ENCODE assay signal across 11 cellular contexts in the genomic region with DNA sequence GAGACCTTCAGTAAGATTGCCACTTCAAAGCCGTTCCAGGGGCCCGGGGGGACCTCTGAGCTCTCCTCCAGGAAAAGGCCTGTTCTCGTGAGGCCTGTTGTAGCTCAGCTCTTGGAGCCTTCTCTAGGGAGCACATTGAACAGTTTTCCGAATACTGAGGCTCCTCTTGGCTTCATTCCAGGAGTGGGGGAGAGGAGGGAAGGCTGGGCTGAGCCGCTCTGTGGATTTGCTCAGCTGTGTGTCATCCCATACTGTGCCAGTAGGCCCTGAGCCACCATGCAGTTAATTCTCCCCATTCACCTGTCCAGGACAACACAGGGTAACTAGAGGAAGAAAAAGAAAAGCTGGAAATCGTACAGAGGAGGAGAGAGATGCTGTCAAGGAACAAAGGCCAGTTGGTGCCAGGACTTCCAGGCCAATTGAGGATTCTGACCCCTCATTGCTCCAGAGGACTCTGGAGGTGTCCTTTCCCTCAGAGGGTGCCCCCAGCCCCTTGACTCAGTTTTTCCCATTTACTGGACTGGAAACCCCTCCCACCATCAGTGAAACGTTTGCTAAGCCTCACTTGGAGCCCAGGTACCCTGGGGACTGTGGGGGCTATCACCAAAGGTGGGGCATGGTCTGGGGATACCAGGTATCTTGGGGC. TPM values are rescaled to one million over a fixed set of nuclear protein-coding genes. Genes with fewer than 3 reads are reported as not detected.
A peak's percentile ranks its signal among the peaks of the same experiment; 100 is the strongest.
DNase-seq lines count a peak whose midpoint lies in the region; ATAC-seq and TF ChIP-seq lines count a peak whose summit lies in the region.
"Had no signal": no experiment of that assay in that cellular context is flagged by ENCODE, and none has a peak within 500 bp of the region (broad histone marks: within the 10 kb centered on the region; RNA-seq: fewer than 3 reads in every experiment).

No MANE protein-coding gene starts in this region.

- H3K4me2 ChIP-seq in fibroblast of lung (ENCODE audit: extremely low read depth, insufficient read depth, low read length) (no peak overlapping the region), osteoblast (ENCODE audit: insufficient read depth, low read length) (peak overlapping the region; percentile 34)

- H3K27ac ChIP-seq in fibroblast of lung (ENCODE audit: insufficient read depth, low read length) (no peak overlapping the region), osteoblast (ENCODE audit: low read depth, low read length) (peak overlapping the region; percentile 81)

- no peaks in the 10 kb centered on the region for H3K36me3 ChIP-seq in fibroblast of lung (ENCODE audit: control insufficient read depth, insufficient read depth, low read length)
- H3K36me3 ChIP-seq in osteoblast (ENCODE audit: insufficient read depth, low read length) = no peaks in the 10 kb centered on the region

- no peak overlapping the region for H3K9ac ChIP-seq in fibroblast of lung (ENCODE audit: insufficient read depth, low read length)

- DNase-seq in COLO668 (lab: John Stamatoyannopoulos, UW; ENCODE audit: unreplicated experiment) (peak; percentile 69), NCI-H82 (lab: John Stamatoyannopoulos, UW) (peak; percentile 71), fibroblast of lung (ENCODE audit: low read depth in 2 of 2) (peak; percentile 70 to 76), osteoblast (ENCODE audit: insufficient read length, low spot score, missing footprints) (peak; percentile 84), NOMO-1 (lab: John Stamatoyannopoulos, UW; ENCODE audit: unreplicated experiment in 2 of 2) (no peak), SW480 (ENCODE audit: low spot score) (no peak), OCI-M2 (lab: John Stamatoyannopoulos, UW; ENCODE audit: unreplicated experiment) (no peak)
- DNase-seq: activated B cell treated with CpG ODN at 0.5 μM for 24 hours; stimulated activated naive CD8-positive, alpha-beta T cell treated with anti-CD3 and anti-CD28 coated beads, Interleukin-15, Interleukin-2, amounts not matched to agents 100 U/mL and 50 U/mL, for 24 hours had no signal

- peaks cover 35% of the 10 kb centered on the region for H3K4me1 ChIP-seq in fibroblast of lung (ENCODE audit: control insufficient read depth, extremely low read depth, insufficient read depth, low read length)
- H3K4me1 ChIP-seq in osteoblast (ENCODE audit: insufficient read depth, low read length) = peaks cover 42% of the 10 kb centered on the region

- no peaks in the 10 kb centered on the region for H3K79me2 ChIP-seq in fibroblast of lung (ENCODE audit: control insufficient read depth, insufficient read depth, low read length)
- H3K79me2 ChIP-seq in osteoblast (ENCODE audit: insufficient read depth, low read length) = no peaks in the 10 kb centered on the region

- H4K20me1 ChIP-seq in fibroblast of lung (ENCODE audit: control insufficient read depth, extremely low read depth, insufficient read depth, low read length) (no peaks in the 10 kb centered on the region), osteoblast (ENCODE audit: insufficient read depth, low read length) (no peaks in the 10 kb centered on the region)

- H3K27me3 ChIP-seq in fibroblast of lung (ENCODE audit: control insufficient read depth, insufficient read depth, low read length) (no peaks in the 10 kb centered on the region), osteoblast (ENCODE audit: insufficient read depth, low read length) (no peaks in the 10 kb centered on the region)

- TF ChIP-seq CTCF in fibroblast of lung (conservative IDR thresholded peaks at IDR 0.05 in 1 of 2, IDR thresholded peaks at IDR 0.05 in 1 of 2; ENCODE audit: low read depth in 1 of 2, low read length in 2 of 2) = no peak
- TF ChIP-seq CTCF in osteoblast (IDR thresholded peaks at IDR 0.05; ENCODE audit: extremely low read depth, low read depth, low read length) = no peak

- H3K4me3 ChIP-seq in fibroblast of lung (replicated peaks in 1 of 4; ENCODE audit: control extremely low read depth in 1 of 4, insufficient read depth in 1 of 4, low read depth in 3 of 4, low read length in 4 of 4) = no peak overlapping the region
- no peak overlapping the region for H3K4me3 ChIP-seq in osteoblast (ENCODE audit: insufficient read depth, low read length)

- H3K9me3 ChIP-seq in fibroblast of lung (ENCODE audit: control insufficient read depth, insufficient read depth, low read depth, low read length) = no peaks in the 10 kb centered on the region
- H3K9me3 ChIP-seq in osteoblast (ENCODE audit: low read depth, low read length) = no peaks in the 10 kb centered on the region

- H2AFZ ChIP-seq in fibroblast of lung (ENCODE audit: low read length) = no peak overlapping the region
- H2AFZ ChIP-seq in osteoblast (ENCODE audit: low read length) = peak overlapping the region; percentile 23

- no peak for ATAC-seq in GM21717 (IDR thresholded peaks at IDR 0.05; ENCODE audit: unreplicated experiment)
- ATAC-seq: naive thymus-derived CD8-positive, alpha-beta T cell; stimulated activated naive CD8-positive, alpha-beta T cell treated with anti-CD3 and anti-CD28 coated beads, Interleukin-15, Interleukin-2, amounts not matched to agents 100 U/mL and 50 U/mL, for 24 hours had no signal

RNA-seq across cellular contexts. Expression of a gene that starts 41.4 kb away (rescaled TPM):
- 32.4 and 38.1 TPM in 2 replicates for total RNA-seq in fibroblast of lung
- 17.8 and 21.6 TPM in 2 replicates for polyA plus RNA-seq in fibroblast of lung
- polyA plus RNA-seq in fibroblast of lung (2012) = 23.7 and 27.9 TPM in 2 replicates
- polyA minus RNA-seq in fibroblast of lung (ENCODE audit: low replicate concordance) = 29.4 and 34.9 TPM in 2 replicates
- 47.4 and 47.8 TPM in 2 replicates for total RNA-seq in osteoblast

RNA-seq across cellular contexts. Expression of a gene that starts 57.5 kb away (rescaled TPM):
- under 0.01 and 0.33 TPM in 2 replicates for total RNA-seq in fibroblast of lung
- polyA plus RNA-seq in fibroblast of lung = 0.02 TPM in 1 of 2 replicates, not detected in the other
- 0.02 and 0.05 TPM in 2 replicates for polyA plus RNA-seq in fibroblast of lung (2012)
- polyA minus RNA-seq in fibroblast of lung (ENCODE audit: low replicate concordance) = 0.04 TPM in 2 replicates
- under 0.01 TPM in 1 of 2 replicates, not detected in the other for total RNA-seq in osteoblast
- total RNA-seq: naive thymus-derived CD8-positive, alpha-beta T cell had no signal

Comparison
In these comparisons a context has a peak if more than half of its experiments do, and no peak if none do; other contexts are left out.
1. DNase-seq: peak in COLO668 (single experiment), NCI-H82 (single experiment), fibroblast of lung (2 of 2) and osteoblast (single experiment); none in NOMO-1 (0 of 2), SW480 (single experiment) and OCI-M2 (single experiment).